In the genomic region with DNA sequence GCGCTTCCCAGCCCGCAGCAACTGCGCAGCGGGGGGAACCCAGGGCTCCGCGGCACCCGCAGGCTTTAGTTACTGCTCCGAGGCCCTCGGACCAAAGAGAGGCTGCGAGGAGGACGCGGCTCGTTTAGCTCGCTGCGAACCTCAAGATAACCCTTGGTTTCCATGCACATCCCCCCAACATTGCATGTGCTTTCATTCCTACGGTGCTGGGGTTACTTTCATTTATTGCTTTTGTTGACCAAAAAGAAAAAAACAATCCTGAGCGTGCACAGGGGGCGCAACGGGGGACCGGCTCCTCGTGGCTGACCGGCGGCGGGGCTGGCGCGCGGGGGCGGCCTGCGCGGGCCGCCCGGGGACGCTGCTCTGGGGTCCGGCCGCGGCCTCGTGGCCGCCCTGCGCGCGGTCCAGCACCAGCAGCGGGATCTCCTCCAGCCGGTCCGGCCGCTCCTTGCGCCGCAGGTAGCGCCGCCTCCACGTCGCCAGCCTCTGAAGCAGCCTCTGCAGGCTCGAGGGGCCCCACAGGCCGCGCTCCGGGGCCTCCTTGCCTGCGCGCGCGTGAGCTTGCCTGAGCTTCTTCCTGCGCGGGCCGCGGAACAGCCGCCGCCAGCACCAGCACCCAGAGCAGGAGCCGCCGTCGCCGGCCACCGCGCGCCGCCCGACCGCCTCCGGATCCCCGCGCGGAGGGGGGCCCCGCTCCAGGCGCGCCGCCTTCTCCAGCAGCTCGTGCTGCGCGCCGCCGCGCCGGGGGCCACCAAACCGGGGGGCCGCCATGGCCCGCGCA, we compare ENCODE assay signal across 8 cellular contexts.
DNase-seq lines count a peak whose midpoint lies in the region; ATAC-seq and TF ChIP-seq lines count a peak whose summit lies in the region.

No MANE protein-coding gene starts in this region.

- TF ChIP-seq CTCF in HFF-Myc (IDR thresholded peaks at IDR 0.05; ENCODE audit: low read depth, low read length, missing control alignments) (no peak), right lobe of liver (IDR thresholded peaks at IDR 0.05) (no peak)

- H3K27me3 ChIP-seq in BLaER1 treated with 17β-estradiol and CSF1 and Interleukin-3, amounts not matched to agents 10 nM and 100 nM = peaks cover 26 to 41% (median 33%) of the 10 kb centered on the region in 11 experiments
- no peaks in the 10 kb centered on the region for H3K27me3 ChIP-seq in right lobe of liver

- DNase-seq in HFF-Myc (ENCODE audit: extremely low read depth, low read depth) (no peak), T1000 (lab: John Stamatoyannopoulos, UW) (peak; percentile 7), ecto neural progenitor cell (ENCODE audit: low spot score) (peak; percentile 69), right lobe of liver (peak; percentile 44 to 56 (median 45))
- DNase-seq in stimulated activated CD8-positive, alpha-beta memory T cell treated with anti-CD3 and anti-CD28 coated beads, Interleukin-12 subunit alpha, Interleukin-12 subunit beta, amount 100 ng/mL, for 4 hours (ENCODE audit: low read depth) = peak; percentile 6

- WGBS in right lobe of liver (ENCODE audit: insufficient coverage, low coverage, low lambda C conversion rate, missing lambda C conversion rate) = under 1% methylated on average over 16 of the region's 94 CpGs

- peak overlapping the region in 10 of 11 experiments; percentile 16 to 79 (median 76); a peak in 20 of 22 replicates for H3K27ac ChIP-seq in BLaER1 treated with 17β-estradiol and CSF1 and Interleukin-3, amounts not matched to agents 10 nM and 100 nM
- H3K27ac ChIP-seq in right lobe of liver = no peak overlapping the region

- H4K20me1 ChIP-seq in BLaER1 treated with 17β-estradiol and CSF1 and Interleukin-3, amounts not matched to agents 10 nM and 100 nM = no peaks in the 10 kb centered on the region

- peaks cover 14 to 37% (median 26%) of the 10 kb centered on the region in 11 experiments for H3K9me3 ChIP-seq in BLaER1 treated with 17β-estradiol and CSF1 and Interleukin-3, amounts not matched to agents 10 nM and 100 nM (replicated peaks in 1 of 11)
- H3K9me3 ChIP-seq in right lobe of liver = no peaks in the 10 kb centered on the region

- H3K4me3 ChIP-seq in BLaER1 treated with 17β-estradiol and CSF1 and Interleukin-3, amounts not matched to agents 10 nM and 100 nM = peak overlapping the region; percentile 59 to 79 (median 66)
- peak overlapping the region; percentile 28 for H3K4me3 ChIP-seq in HFF-Myc (replicated peaks; ENCODE audit: low read depth, low read length)
- peak overlapping the region; percentile 39 to 58 (median 42) for H3K4me3 ChIP-seq in right lobe of liver

- intact Hi-C loops in right lobe of liver (cut with DNase I) = no loop called here

- H3K36me3 ChIP-seq in BLaER1 treated with 17β-estradiol and CSF1 and Interleukin-3, amounts not matched to agents 10 nM and 100 nM = peaks cover 0 to 6% (median 0%) of the 10 kb centered on the region in 11 experiments; a peak in 4 of 22 replicates
- no peaks in the 10 kb centered on the region for H3K36me3 ChIP-seq in right lobe of liver

- peaks cover 14 to 30% (median 21%) of the 10 kb centered on the region in 10 experiments; a peak in 16 of 20 replicates for H3K4me1 ChIP-seq in BLaER1 treated with 17β-estradiol and CSF1 and Interleukin-3, amounts not matched to agents 10 nM and 100 nM
- no peaks in the 10 kb centered on the region for H3K4me1 ChIP-seq in right lobe of liver

- peak overlapping the region; percentile 95 to 99 (median 97) for H3K4me2 ChIP-seq in BLaER1 treated with 17β-estradiol and CSF1 and Interleukin-3, amounts not matched to agents 10 nM and 100 nM

- peak; percentile 69 to 78 (median 74) for ATAC-seq in right lobe of liver
- no peak for ATAC-seq in GM18907 (IDR thresholded peaks at IDR 0.05; ENCODE audit: unreplicated experiment)
- ATAC-seq in GM18870 (IDR thresholded peaks at IDR 0.05; ENCODE audit: unreplicated experiment) = no peak

- TF ChIP-seq POLR2A in right lobe of liver (IDR thresholded peaks at IDR 0.05) = no peak

- H3K9ac ChIP-seq in BLaER1 treated with 17β-estradiol and CSF1 and Interleukin-3, amounts not matched to agents 10 nM and 100 nM = peak overlapping the region; percentile 68 to 84 (median 81)

Comparison
In these comparisons a context has a peak if more than half of its experiments do, and no peak if none do; other contexts are left out.
1. H3K27ac ChIP-seq: peak in BLaER1 treated with 17β-estradiol and CSF1 and Interleukin-3, amounts not matched to agents 10 nM and 100 nM (10 of 11); none in right lobe of liver (0 of 3).
2. ATAC-seq: peak in right lobe of liver (4 of 4); none in GM18907 (single experiment) and GM18870 (single experiment).
3. Peak in every context shown above with its lines, with median percentiles within 50 percentile points of each other: H3K4me3 ChIP-seq.